In genomic region chr2:30276455-30276911, GRCh38 we compare ENCODE assay signal across 13 cellular contexts. TPM values are rescaled to one million over a fixed set of nuclear protein-coding genes. Genes with fewer than 3 reads are reported as not detected.
DNase-seq lines count a peak whose midpoint lies in the region; ATAC-seq and TF ChIP-seq lines count a peak whose summit lies in the region.
"Had no signal": no experiment of that assay in that cellular context is flagged by ENCODE, and none has a peak within 500 bp of the region (broad histone marks: within the 10 kb centered on the region; RNA-seq: fewer than 3 reads in every experiment).

No MANE protein-coding gene starts in this region.

- H3K36me3 ChIP-seq in RWPE2 (ENCODE audit: low read depth) (no peaks in the 10 kb centered on the region), mesendoderm (ENCODE audit: control insufficient read depth, insufficient read depth, low read length) (no peaks in the 10 kb centered on the region), prostate gland (no peaks in the 10 kb centered on the region)

- peak overlapping the region; percentile 85 for H3K27ac Mint-ChIP-seq in memory B cell

- H3K4me2 ChIP-seq in mesendoderm (ENCODE audit: low read length), result no peak overlapping the region

- TF ChIP-seq POLR2A in prostate gland (IDR thresholded peaks at IDR 0.05), result no peak

- no peak overlapping the region for H4K5ac ChIP-seq in mesendoderm (ENCODE audit: low read length)

- H3K9me3 ChIP-seq in RWPE2 (ENCODE audit: severe bottlenecking) (no peaks in the 10 kb centered on the region), prostate gland (no peaks in the 10 kb centered on the region)

- no peaks in the 10 kb centered on the region for H3K27me3 Mint-ChIP-seq in memory B cell
- H3K27me3 Mint-ChIP-seq: CD4-positive, CD25-positive, alpha-beta regulatory T cell had no signal

- intact Hi-C loops in prostate gland (cut with DNase I), result no loop called here

- H3K4me3 ChIP-seq in RWPE2 (ENCODE audit: severe bottlenecking) (no peak overlapping the region), mesendoderm (ENCODE audit: low read length) (no peak overlapping the region), prostate gland (no peak overlapping the region)

- TF ChIP-seq CTCF in RWPE2 (IDR thresholded peaks at IDR 0.05; ENCODE audit: poor library complexity, severe bottlenecking) (no peak), prostate gland (IDR thresholded peaks at IDR 0.05) (no peak)

- H3K27ac ChIP-seq in RWPE2 (ENCODE audit: poor library complexity, severe bottlenecking) (peak overlapping the region; percentile 87), mesendoderm (ENCODE audit: low read depth, low read length) (no peak overlapping the region), prostate gland (no peak overlapping the region)
- H3K27ac ChIP-seq: VCaP had no signal

- no peak overlapping the region for H2AK5ac ChIP-seq in mesendoderm (ENCODE audit: low read length)

- no peak overlapping the region for H4K8ac ChIP-seq in mesendoderm (ENCODE audit: low read depth, low read length)

- H3K79me1 ChIP-seq in mesendoderm (ENCODE audit: low read length), result no peaks in the 10 kb centered on the region

- H3K4ac ChIP-seq in mesendoderm (ENCODE audit: low read depth, low read length), result no peak overlapping the region

- peaks cover 32% of the 10 kb centered on the region for H3K4me1 ChIP-seq in RWPE2 (ENCODE audit: insufficient read depth, poor library complexity, severe bottlenecking)
- peaks cover 2% of the 10 kb centered on the region for H3K4me1 ChIP-seq in mesendoderm (ENCODE audit: control insufficient read depth, low read depth, low read length)
- no peaks in the 10 kb centered on the region for H3K4me1 ChIP-seq in prostate gland (replicated peaks)

- H3K56ac ChIP-seq in mesendoderm (ENCODE audit: low read length), result no peak overlapping the region

- WGBS in mesendoderm (ENCODE audit: extremely low coverage, insufficient coverage, low lambda C conversion rate), result no CpG with 5 or more reads among the region's 4 CpGs
- WGBS in prostate gland, result 50% methylated on average over 4 of the region's 4 CpGs

- no peak overlapping the region for H3K18ac ChIP-seq in mesendoderm (ENCODE audit: low read length)

- H2BK5ac ChIP-seq in mesendoderm (ENCODE audit: low read length), result no peak overlapping the region

- H3K79me2 ChIP-seq in mesendoderm (ENCODE audit: control insufficient read depth, insufficient read depth, low read length), result no peaks in the 10 kb centered on the region

- H3K23ac ChIP-seq in mesendoderm (ENCODE audit: low read length), result no peak overlapping the region

- H3K4me1 Mint-ChIP-seq in memory B cell, result peaks cover 65% of the 10 kb centered on the region

- peak overlapping the region; percentile 53 for H3K4me3 Mint-ChIP-seq in memory B cell
- H3K4me3 Mint-ChIP-seq: CD4-positive, CD25-positive, alpha-beta regulatory T cell had no signal

- DNase-seq in AG20443 (ENCODE audit: low spot score), result peak; percentile 34
- no peak for DNase-seq in RWPE2 (ENCODE audit: low spot score)
- peak in 1 of 2 donors; percentile 25 for DNase-seq in memory B cell (ENCODE audit: low spot score in 2 of 2)
- DNase-seq in mesendoderm, result no peak
- no peak for DNase-seq in prostate gland (ENCODE audit: low spot score)
- no peak for DNase-seq in NCI-H82 treated with DMSO at 0.1 percent for 48 hours (lab: John Stamatoyannopoulos, UW; ENCODE audit: unreplicated experiment)
- DNase-seq: activated effector memory CD4-positive, alpha-beta T cell treated with anti-CD3 and anti-CD28 coated beads, Interleukin-2, amount 50 U/mL, for 16 hours; CD4-positive, CD25-positive, alpha-beta regulatory T cell; GF-D8; NCI-H2081 treated with DMSO at 0.1 percent for 48 hours; substantia nigra had no signal

- H3K36me3 Mint-ChIP-seq in memory B cell, result peaks cover 5% of the 10 kb centered on the region

- ATAC-seq in GM18511 (IDR thresholded peaks at IDR 0.05; ENCODE audit: unreplicated experiment) (peak; percentile 66), RWPE2 (ENCODE audit: low read depth) (no peak), memory B cell (ENCODE audit: low read depth) (peak; percentile 92)

- H3K27me3 ChIP-seq in RWPE2 (ENCODE audit: insufficient read depth, poor library complexity, severe bottlenecking) (no peaks in the 10 kb centered on the region), mesendoderm (ENCODE audit: insufficient read depth, low read length, poor library complexity) (no peaks in the 10 kb centered on the region), prostate gland (replicated peaks; ENCODE audit: insufficient read depth) (no peaks in the 10 kb centered on the region)

- H3K9me3 Mint-ChIP-seq in memory B cell, result peaks cover 4% of the 10 kb centered on the region
- H3K9me3 Mint-ChIP-seq: CD4-positive, CD25-positive, alpha-beta regulatory T cell had no signal

- no peak overlapping the region for H2BK15ac ChIP-seq in mesendoderm (replicated peaks; ENCODE audit: low read depth)

- H2BK120ac ChIP-seq in mesendoderm (ENCODE audit: low read depth, low read length), result no peak overlapping the region

- H3K9ac ChIP-seq in mesendoderm (ENCODE audit: low read length), result no peak overlapping the region

RNA-seq across cellular contexts. Expression of gene LBH, which starts 45.1 kb away (rescaled TPM):
- 34.2 TPM for polyA plus RNA-seq in mesendoderm (2013, experiment 1 of 2)
- 31.9 TPM for polyA plus RNA-seq in mesendoderm (2013, experiment 2 of 2)
- total RNA-seq in prostate gland, result 10 to 100 TPM; 33.3 to 41.8 TPM
